8 cellular contexts compared by ENCODE assay signal in genomic region chr2:91445705-91446104, GRCh38.
DNase-seq lines count a peak whose midpoint lies in the region; ATAC-seq and TF ChIP-seq lines count a peak whose summit lies in the region.
"Not testable (repeated sequence)": the region's sequence is repeated elsewhere in the genome, so short reads cannot be mapped to it uniquely, and the experiment has no call there.

No MANE protein-coding gene starts in this region.

- not testable (repeated sequence) for H3K4me3 ChIP-seq in PC-3 (ENCODE audit: low read length); vagina

- intact Hi-C loops in PC-3 (cut with micrococcal nuclease); vagina (cut with DNase I): not testable (repeated sequence)

- H2BK120ac ChIP-seq in H9 (ENCODE audit: low read depth, low read length, poor library complexity, severe bottlenecking): not testable (repeated sequence)

- H3K79me2 ChIP-seq in H9 (ENCODE audit: insufficient read depth, low read length); PC-3 (ENCODE audit: low read length): not testable (repeated sequence)

- ATAC-seq in PC-3: not testable (repeated sequence)

- H2BK15ac ChIP-seq in H9 (ENCODE audit: low read depth, low read length): not testable (repeated sequence)

- not testable (repeated sequence) for H4K8ac ChIP-seq in H9 (replicated peaks; ENCODE audit: insufficient read length, low read depth, low read length)

- CTCF ChIA-PET in PC-3 (lab: Charles Lee): not testable (repeated sequence)

- not testable (repeated sequence) for H4K5ac ChIP-seq in H9 (ENCODE audit: insufficient read length, low read depth, low read length)

- not testable (repeated sequence) for H4K91ac ChIP-seq in H9 (ENCODE audit: insufficient read length, low read depth, low read length)

- TF ChIP-seq POLR2A in vagina (IDR thresholded peaks at IDR 0.05): not testable (repeated sequence)

- H3K4ac ChIP-seq in H9 (ENCODE audit: low read depth, low read length): not testable (repeated sequence)

- peaks cover 31 to 40% of the 10 kb centered on the region in 2 experiments for H3K9me3 Mint-ChIP-seq in H9

- not testable (repeated sequence) for H3T11ph ChIP-seq in H9 (ENCODE audit: low read length)

- not testable (repeated sequence) for H3K56ac ChIP-seq in H9 (ENCODE audit: insufficient read length, low read depth, low read length)

- peaks cover 6 to 11% (median 8%) of the 10 kb centered on the region in 3 experiments for H3K36me3 Mint-ChIP-seq in H9 (ENCODE audit: insufficient read depth in 1 of 3, low read depth in 3 of 3)

- not testable (repeated sequence) for H2BK20ac ChIP-seq in H9 (ENCODE audit: low read depth, low read length, poor library complexity, severe bottlenecking)

- POLR2A ChIA-PET in PC-3 (lab: Charles Lee; ENCODE audit: unreplicated experiment): not testable (repeated sequence)

- not testable (repeated sequence) for BruUV-seq in PC-3 (replicated peaks; lab: Mats Ljungman, UMichigan)

- not testable (repeated sequence) for H2AK5ac ChIP-seq in H9 (ENCODE audit: insufficient read length, low read length)

- no CpG with 5 or more reads among the region's 5 CpGs for WGBS in H9 (ENCODE audit: extremely low coverage, insufficient read length, low lambda C conversion rate)

- H3K23ac ChIP-seq in H9 (ENCODE audit: insufficient read length, low read depth, low read length): not testable (repeated sequence)

- H3K27me3 ChIP-seq in H9 (ENCODE audit: insufficient read depth, low read length): not testable (repeated sequence)
- H3K27me3 ChIP-seq in PC-3 (ENCODE audit: low read length) (peaks cover 17% of the 10 kb centered on the region), vagina (peaks cover 12% of the 10 kb centered on the region)

- not testable (repeated sequence) for H2AFZ ChIP-seq in H9 (ENCODE audit: low read length); PC-3 (ENCODE audit: low read length)

- not testable (repeated sequence) for H3K4me2 ChIP-seq in H9 (ENCODE audit: insufficient read depth, insufficient read length, low read length); PC-3 (ENCODE audit: low read length)

- not testable (repeated sequence) for H3F3A ChIP-seq in PC-3 (ENCODE audit: low read length, unreplicated experiment)

- H3K27me3 Mint-ChIP-seq in H9 (ENCODE audit: low read depth): not testable (repeated sequence)

- not testable (repeated sequence) for H3K9me2 ChIP-seq in PC-3 (replicated peaks; ENCODE audit: low read length)

- not testable (repeated sequence) for H3K27ac ChIP-seq in H9 (ENCODE audit: insufficient read length, low read depth, low read length); PC-3 (ENCODE audit: low read length); vagina

- not testable (repeated sequence) for H3K9ac ChIP-seq in H9 (ENCODE audit: extremely low read depth, insufficient read length, low read length); PC-3 (ENCODE audit: low read length)

- H3K79me1 ChIP-seq in H9 (ENCODE audit: insufficient read depth, low read depth, low read length, poor library complexity, severe bottlenecking): not testable (repeated sequence)

- not testable (repeated sequence) for H3K4me1 ChIP-seq in H9 (ENCODE audit: insufficient read depth, low read length); PC-3 (ENCODE audit: insufficient read depth, low read length)
- H3K4me1 ChIP-seq in vagina: peaks cover 15% of the 10 kb centered on the region

- H3K14ac ChIP-seq in H9 (ENCODE audit: insufficient read depth, low read length): not testable (repeated sequence)

- DNase-seq in H9 (peak; percentile 11), PC-3 (peak; percentile 0), SK-N-DZ (ENCODE audit: low spot score) (peak; percentile 1), dedifferentiated amniotic fluid mesenchymal stem cell (ENCODE audit: extremely low spot score) (peak; percentile 12), ecto neural progenitor cell (ENCODE audit: low spot score) (peak; percentile 33), fibroblast of gingiva (ENCODE audit: low read depth) (peak; percentile 0), islet precursor cell (peak; percentile 17), vagina (ENCODE audit: extremely low spot score in 2 of 2) (peak; percentile 79 to 94)

- not testable (repeated sequence) for H3K36me3 ChIP-seq in PC-3 (ENCODE audit: low read depth, low read length); vagina

- H3K4me3 Mint-ChIP-seq in H9: not testable (repeated sequence)

- not testable (repeated sequence) for H3K4me1 Mint-ChIP-seq in H9

- not testable (repeated sequence) for H3K9me3 ChIP-seq in H9 (ENCODE audit: control insufficient read depth, low read depth, low read length); PC-3 (ENCODE audit: low read length); vagina

- not testable (repeated sequence) for H3K23me2 ChIP-seq in H9 (ENCODE audit: insufficient read length, low read depth, low read length, poor library complexity, severe bottlenecking)

- TF ChIP-seq CTCF in H9 (conservative IDR thresholded peaks at IDR 0.05); PC-3 (conservative IDR thresholded peaks at IDR 0.05; ENCODE audit: low read depth, low read length); vagina (IDR thresholded peaks at IDR 0.05): not testable (repeated sequence)

- not testable (repeated sequence) for H3K18ac ChIP-seq in H9 (ENCODE audit: insufficient read length, low read depth, low read length)

- not testable (repeated sequence) for H2BK12ac ChIP-seq in H9 (ENCODE audit: insufficient read length, low read depth, low read length)

- not testable (repeated sequence) for H4K20me1 ChIP-seq in H9 (ENCODE audit: control insufficient read depth, insufficient read depth, insufficient read length); PC-3 (ENCODE audit: low read length)

- not testable (repeated sequence) for H2BK5ac ChIP-seq in H9 (ENCODE audit: insufficient read length, low read length)

- H3K27ac Mint-ChIP-seq in H9: not testable (repeated sequence)

Comparison
In these comparisons a context has a peak if more than half of its experiments do, and no peak if none do; other contexts are left out.
1. DNase-seq: peak in every context shown above with its lines; median percentile 86 in vagina; 33 in ecto neural progenitor cell; 17 in islet precursor cell; 12 in dedifferentiated amniotic fluid mesenchymal stem cell; 11 in H9; 1 in SK-N-DZ; 0 in PC-3; 0 in fibroblast of gingiva.